In genomic region chr5:81788271-81788670, GRCh38 we compare ENCODE assay signal across 1 cellular context.
TF ChIP-seq lines count a peak whose summit lies in the region.

No MANE protein-coding gene starts in this region.

TF ChIP-seq in SK-N-SH treated with all-trans-retinoic acid at 6 μM for 48 hours, 23 proteins besides CTCF, POLR2A, EP300 and RAD21 (continued from another document):
- TF ChIP-seq TOX (CRISPR knock-in tag; IDR thresholded peaks at IDR 0.05; ENCODE audit: borderline replicate concordance): no peak
